In genomic region chr21:37208056-37208705, GRCh38 we compare ENCODE assay signal across 8 cellular contexts. TPM values are rescaled to one million over a fixed set of nuclear protein-coding genes. Genes with fewer than 3 reads are reported as not detected.
DNase-seq lines count a peak whose midpoint lies in the region; ATAC-seq and TF ChIP-seq lines count a peak whose summit lies in the region.

No MANE protein-coding gene starts in this region.

- H3K9ac ChIP-seq in mammary epithelial cell (ENCODE audit: insufficient read depth, low read length) = no peak overlapping the region

- H3K36me3 ChIP-seq in HEK293 (ENCODE audit: control insufficient read depth in 2 of 2, insufficient read depth in 1 of 2, low read length in 2 of 2) (no peaks in the 10 kb centered on the region; a peak in 1 of 3 replicates), mammary epithelial cell (ENCODE audit: insufficient read depth, low read length) (no peaks in the 10 kb centered on the region), mucosa of descending colon (ENCODE audit: low read depth) (no peaks in the 10 kb centered on the region), ovary (no peaks in the 10 kb centered on the region)

- DNase-seq in SIG-M5 treated with dmso at 0.1 percent for 504 hours (lab: John Stamatoyannopoulos, UW; ENCODE audit: unreplicated experiment) = peak; percentile 79
- no peak for DNase-seq in SIG-M5 (lab: John Stamatoyannopoulos, UW)
- peak; percentile 56 for DNase-seq in NCI-H345 (lab: John Stamatoyannopoulos, UW)
- DNase-seq in mammary epithelial cell = no peak
- peak; percentile 27 to 73 (median 54) for DNase-seq in mucosa of descending colon
- DNase-seq in ovary = no peak
- no peak for DNase-seq in glomerular visceral epithelial cell (ENCODE audit: extremely low spot score)

- TF ChIP-seq POLR2A in ovary (IDR thresholded peaks at IDR 0.05) = no peak

- no peak overlapping the region for H3K4me3 ChIP-seq in HEK293 (ENCODE audit: low read depth, low read length)
- no peak overlapping the region for H3K4me3 ChIP-seq in mammary epithelial cell (replicated peaks in 1 of 3; ENCODE audit: insufficient read depth in 1 of 3, low read depth in 2 of 3, low read length in 3 of 3)
- no peak overlapping the region for H3K4me3 ChIP-seq in mucosa of descending colon
- no peak overlapping the region for H3K4me3 ChIP-seq in ovary

- no peaks in the 10 kb centered on the region; the same call in 1 of the 2 replicates for H3K9me3 ChIP-seq in HEK293 (ENCODE audit: control insufficient read depth, insufficient read depth, low read depth, low read length)
- no peaks in the 10 kb centered on the region for H3K9me3 ChIP-seq in mammary epithelial cell (replicated peaks; ENCODE audit: insufficient read depth, low read length)
- no peaks in the 10 kb centered on the region for H3K9me3 ChIP-seq in mucosa of descending colon
- no peaks in the 10 kb centered on the region for H3K9me3 ChIP-seq in ovary

- intact Hi-C loops in mammary epithelial cell (cut with micrococcal nuclease) = no loop called here
- intact Hi-C loops in mucosa of descending colon (cut with DNase I, micrococcal nuclease) = no loop called here
- intact Hi-C loops in ovary (cut with DNase I) = no loop called here

- H3K27me3 ChIP-seq in mammary epithelial cell (ENCODE audit: insufficient read depth, low read length) (no peaks in the 10 kb centered on the region), ovary (no peaks in the 10 kb centered on the region)

- CTCF ChIA-PET in HEK293 (lab: Yijun Ruan, JAX) (interaction anchor here (1.1 kb wide), 1 partner anchor 231 kb away, joined by 3 read pairs; no protein-coding TSS in a partner anchor), mammary epithelial cell (lab: Charles Lee; ENCODE audit: low non-redundant PET) (no interaction called here)

- no peak for TF ChIP-seq CTCF in HEK293 (tag by site-specific recombination; IDR thresholded peaks at IDR 0.05)
- TF ChIP-seq CTCF in mammary epithelial cell (conservative IDR thresholded peaks at IDR 0.05 in 1 of 2, IDR thresholded peaks at IDR 0.05 in 1 of 2; ENCODE audit: extremely low read depth in 1 of 2, insufficient read depth in 1 of 2, low read depth in 1 of 2, low read length in 2 of 2) = no peak
- TF ChIP-seq CTCF in mucosa of descending colon (IDR thresholded peaks at IDR 0.05) = no peak
- TF ChIP-seq CTCF in ovary (IDR thresholded peaks at IDR 0.05) = no peak

- H3K4me2 ChIP-seq in mammary epithelial cell (ENCODE audit: insufficient read depth, low read depth, low read length) = peak overlapping the region; percentile 26

- in situ Hi-C loops in mammary epithelial cell (cut with MboI; ENCODE audit: low sequenced_read_pairs in 2 of 2) = no loop called here

- POLR2A ChIA-PET in HEK293 (lab: Yijun Ruan, JAX) = interaction anchor here (0.6 to 1.3 kb wide), 3 partner anchors 12 to 1093 kb away, joined by 3 to 8 read pairs (median 3); partner anchors contain the start of gene VPS26C

- WGBS in mammary epithelial cell (ENCODE audit: low coverage, missing lambda C conversion rate) = 40% methylated on average over 11 of the region's 14 CpGs
- 38 to 60% (median 60%) methylated on average over 14 of the region's 14 CpGs for WGBS in ovary, 3 donors

- no peak overlapping the region for H3K27ac ChIP-seq in HEK293 (ENCODE audit: extremely low read depth, low read depth, low read length)
- peak overlapping the region; percentile 16 for H3K27ac ChIP-seq in mammary epithelial cell (ENCODE audit: insufficient read depth, low read depth, low read length)
- no peak overlapping the region for H3K27ac ChIP-seq in ovary

- no TSS peak for BruUV-seq in mammary epithelial cell (replicated peaks; lab: Mats Ljungman, UMichigan)

- peak; percentile 77 for ATAC-seq in mucosa of descending colon

- H3K79me2 ChIP-seq in mammary epithelial cell (ENCODE audit: insufficient read depth, low read length) = no peaks in the 10 kb centered on the region

- H2AFZ ChIP-seq in mammary epithelial cell (ENCODE audit: low read depth, low read length) = peak overlapping the region; percentile 43

- TF ChIP-seq EP300 in ovary (IDR thresholded peaks at IDR 0.05) = no peak

- no peaks in the 10 kb centered on the region for H4K20me1 ChIP-seq in mammary epithelial cell (ENCODE audit: insufficient read depth, low read length)

- no peaks in the 10 kb centered on the region for H3K4me1 ChIP-seq in HEK293 (ENCODE audit: control insufficient read depth, insufficient read depth, low read length)
- peaks cover 16% of the 10 kb centered on the region for H3K4me1 ChIP-seq in mammary epithelial cell (ENCODE audit: insufficient read depth, low read length)
- H3K4me1 ChIP-seq in mucosa of descending colon (ENCODE audit: low read depth) = no peaks in the 10 kb centered on the region
- H3K4me1 ChIP-seq in ovary (ENCODE audit: insufficient read depth) = no peaks in the 10 kb centered on the region

- dilution Hi-C loops in mammary epithelial cell (cut with HindIII; ENCODE audit: low sequenced_read_pairs) = no loop called here

TF ChIP-seq in HEK293, 187 proteins besides CTCF, POLR2A, EP300 and RAD21:
- TF ChIP-seq HOXC10 (CRISPR knock-in tag; IDR thresholded peaks at IDR 0.05) (no peak), ZNF433 (tag by site-specific recombination; IDR thresholded peaks at IDR 0.05; ENCODE audit: low read depth) (no peak), ZFP69B (tag by site-specific recombination; IDR thresholded peaks at IDR 0.05) (no peak), SCRT1 (tag by site-specific recombination; IDR thresholded peaks at IDR 0.05; ENCODE audit: borderline replicate concordance) (no peak), YY2 (tag by site-specific recombination; IDR thresholded peaks at IDR 0.05) (no peak), ZNF335 (tag by site-specific recombination; conservative IDR thresholded peaks at IDR 0.05) (no peak), ZIC2 (tag by site-specific recombination; IDR thresholded peaks at IDR 0.05) (peak; percentile 47; the same call in 1 of the 2 replicates), ZSCAN23 (tag by site-specific recombination; IDR thresholded peaks at IDR 0.05) (no peak)

RNA-seq across cellular contexts. Expression of gene VPS26C, which starts 59.0 kb away (rescaled TPM):
- total RNA-seq in mammary epithelial cell (10 to 100 TPM; 46.2 to 54.8 TPM), mucosa of descending colon (10 to 100 TPM; 62.7 to 72.4 (median 71.8) TPM), ovary (10 to 100 TPM; 23.8 to 38.4 (median 33.9) TPM)
- polyA plus RNA-seq in mammary epithelial cell (32.2 TPM), ovary (10 to 100 TPM; 16.3 to 47.7 TPM)
- 54.2 TPM for polyA minus RNA-seq in mammary epithelial cell

Comparison
In these comparisons a context has a peak if more than half of its experiments do, and no peak if none do; other contexts are left out.
1. DNase-seq: peak in SIG-M5 treated with dmso at 0.1 percent for 504 hours (single experiment), NCI-H345 (single experiment) and mucosa of descending colon (3 of 3); none in SIG-M5 (single experiment), mammary epithelial cell (single experiment), ovary (0 of 5) and glomerular visceral epithelial cell (single experiment).